In the genomic region with DNA sequence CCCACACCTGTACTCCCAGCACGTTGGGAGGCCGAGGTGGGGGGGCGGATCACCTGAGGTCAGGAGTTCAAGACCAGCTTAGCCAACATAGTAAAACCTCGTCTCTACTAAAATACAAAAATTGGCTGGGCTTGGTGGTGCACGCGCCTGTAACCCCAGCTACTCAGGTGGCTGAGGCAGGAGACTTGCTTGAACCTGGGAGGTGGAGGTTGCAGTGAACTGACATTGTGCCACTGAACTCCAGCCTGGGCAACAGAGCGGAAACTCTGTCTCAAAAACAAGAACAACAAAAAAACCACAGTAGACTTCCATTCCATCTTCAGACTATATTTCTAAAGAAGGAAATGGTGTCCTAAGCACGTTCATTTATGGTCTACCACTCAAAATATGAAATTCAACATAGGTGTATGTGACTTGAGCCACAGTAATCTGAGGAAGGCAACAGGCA, we compare ENCODE assay signal across 11 cellular contexts. TPM values are rescaled to one million over a fixed set of nuclear protein-coding genes. Genes with fewer than 3 reads are reported as not detected.
DNase-seq lines count a peak whose midpoint lies in the region; ATAC-seq lines count a peak whose summit lies in the region.
"Had no signal": no experiment of that assay in that cellular context is flagged by ENCODE, and none has a peak within 500 bp of the region (broad histone marks: within the 10 kb centered on the region; RNA-seq: fewer than 3 reads in every experiment).

No MANE protein-coding gene starts in this region.

- peak overlapping the region; percentile 1 for H3K4me3 Mint-ChIP-seq in activated CD4-positive, alpha-beta T cell treated with anti-CD3 and anti-CD28 coated beads for 36 hours
- peak overlapping the region; percentile 36 to 74 for H3K4me3 Mint-ChIP-seq in activated T-cell treated with anti-CD3 and anti-CD28 coated beads, Interleukin-2, amount 50 U/mL, for 72 hours
- H3K4me3 Mint-ChIP-seq in naive thymus-derived CD8-positive, alpha-beta T cell, result peak overlapping the region; percentile 16 to 88 (median 72)
- H3K4me3 Mint-ChIP-seq in stimulated activated memory B cell treated with anti-CD40 and anti-IgM and Interleukin-4, amounts not matched to agents 10 μg/mL and 1 μg/mL and 100 μg/mL, for 72 hours, result no peak overlapping the region

- intact Hi-C loops in activated CD4-positive, alpha-beta T cell treated with anti-CD3 and anti-CD28 coated beads for 36 hours (cut with DNase I, micrococcal nuclease), result loop anchor here (1.0 kb wide), 1 partner anchor 14 kb away; a partner anchor contains a TSS

- no peaks in the 10 kb centered on the region for H3K36me3 Mint-ChIP-seq in activated CD4-positive, alpha-beta T cell treated with anti-CD3 and anti-CD28 coated beads for 36 hours (ENCODE audit: low read depth)
- peaks cover 0 to 1% of the 10 kb centered on the region in 2 donors for H3K36me3 Mint-ChIP-seq in activated T-cell treated with anti-CD3 and anti-CD28 coated beads, Interleukin-2, amount 50 U/mL, for 72 hours (ENCODE audit: insufficient read depth in 2 of 2)
- no peaks in the 10 kb centered on the region for H3K36me3 Mint-ChIP-seq in naive thymus-derived CD8-positive, alpha-beta T cell
- no peaks in the 10 kb centered on the region for H3K36me3 Mint-ChIP-seq in stimulated activated memory B cell treated with anti-CD40 and anti-IgM and Interleukin-4, amounts not matched to agents 10 μg/mL and 1 μg/mL and 100 μg/mL, for 72 hours
- H3K36me3 Mint-ChIP-seq: naive B cell had no signal

- peak; percentile 59 for ATAC-seq in activated CD4-positive, alpha-beta T cell treated with anti-CD3 and anti-CD28 coated beads for 36 hours
- ATAC-seq in activated T-cell treated with anti-CD3 and anti-CD28 coated beads, Interleukin-2, amount 50 U/mL, for 72 hours (replicated peaks in 1 of 2), result peak; percentile 56 to 71
- peak; percentile 70 to 79 for ATAC-seq in naive thymus-derived CD8-positive, alpha-beta T cell
- ATAC-seq in stimulated activated memory B cell treated with anti-CD40 and anti-IgM and Interleukin-4, amounts not matched to agents 10 μg/mL and 1 μg/mL and 100 μg/mL, for 72 hours, result no peak
- no peak for ATAC-seq in HG03135 (IDR thresholded peaks at IDR 0.05; ENCODE audit: unreplicated experiment)

- H3K27ac Mint-ChIP-seq in activated CD4-positive, alpha-beta T cell treated with anti-CD3 and anti-CD28 coated beads for 36 hours, result peak overlapping the region; percentile 93
- peak overlapping the region; percentile 93 for H3K27ac Mint-ChIP-seq in activated T-cell treated with anti-CD3 and anti-CD28 coated beads, Interleukin-2, amount 50 U/mL, for 72 hours
- peak overlapping the region; percentile 86 to 100 (median 96) for H3K27ac Mint-ChIP-seq in naive thymus-derived CD8-positive, alpha-beta T cell
- no peak overlapping the region for H3K27ac Mint-ChIP-seq in stimulated activated memory B cell treated with anti-CD40 and anti-IgM and Interleukin-4, amounts not matched to agents 10 μg/mL and 1 μg/mL and 100 μg/mL, for 72 hours

- DNase-seq in activated CD4-positive, alpha-beta T cell treated with anti-CD3 and anti-CD28 coated beads for 36 hours, result peak; percentile 41
- no peak for DNase-seq in activated CD4-positive, alpha-beta T cell treated with anti-CD3 and anti-CD28 coated beads, Interleukin-2, amount 50 U/mL, for 48 hours
- DNase-seq in T follicular helper cell (ENCODE audit: low read depth) (peak; percentile 26), Ammon's horn (ENCODE audit: low spot score) (no peak)
- DNase-seq in activated T-cell treated with anti-CD3 and anti-CD28 coated beads, Interleukin-2, amount 50 U/mL, for 72 hours, result peak; percentile 18 to 24
- peak in 6 of 10 donors; percentile 31 to 70 (median 56) for DNase-seq in naive thymus-derived CD8-positive, alpha-beta T cell
- DNase-seq: left ventricle myocardium inferior, naive B cell, SHP77 had no signal

- POLR2A ChIA-PET in activated CD4-positive, alpha-beta T cell treated with anti-CD3 and anti-CD28 coated beads for 36 hours (lab: Charles Lee), result interaction anchor here (0.9 to 1.5 kb wide), 2 partner anchors 13 to 187 kb away, joined by 3 to 4 read pairs; no protein-coding TSS in a partner anchor
- POLR2A ChIA-PET in naive thymus-derived CD8-positive, alpha-beta T cell (lab: Charles Lee), result interaction anchor here (0.7 to 8.4 kb wide), 16 partner anchors 8 to 175 kb away, joined by 3 to 152 read pairs (median 4); a partner anchor contains a TSS

- no peaks in the 10 kb centered on the region for H3K9me3 Mint-ChIP-seq in activated CD4-positive, alpha-beta T cell treated with anti-CD3 and anti-CD28 coated beads for 36 hours (ENCODE audit: low read depth)
- no peaks in the 10 kb centered on the region for H3K9me3 Mint-ChIP-seq in activated T-cell treated with anti-CD3 and anti-CD28 coated beads, Interleukin-2, amount 50 U/mL, for 72 hours
- H3K9me3 Mint-ChIP-seq in naive thymus-derived CD8-positive, alpha-beta T cell, result peaks cover 0 to 3% (median 0%) of the 10 kb centered on the region in 9 donors
- no peaks in the 10 kb centered on the region for H3K9me3 Mint-ChIP-seq in stimulated activated memory B cell treated with anti-CD40 and anti-IgM and Interleukin-4, amounts not matched to agents 10 μg/mL and 1 μg/mL and 100 μg/mL, for 72 hours
- H3K9me3 Mint-ChIP-seq: naive B cell had no signal

- CTCF ChIA-PET in activated CD4-positive, alpha-beta T cell treated with anti-CD3 and anti-CD28 coated beads for 36 hours (lab: Charles Lee), result interaction anchor here (0.9 to 2.5 kb wide), 3 partner anchors 9 to 178 kb away, joined by 3 to 9 read pairs (median 3); no protein-coding TSS in a partner anchor

- peaks cover 44% of the 10 kb centered on the region for H3K4me1 Mint-ChIP-seq in activated CD4-positive, alpha-beta T cell treated with anti-CD3 and anti-CD28 coated beads for 36 hours
- peaks cover 52% of the 10 kb centered on the region for H3K4me1 Mint-ChIP-seq in activated T-cell treated with anti-CD3 and anti-CD28 coated beads, Interleukin-2, amount 50 U/mL, for 72 hours (ENCODE audit: low read depth)
- H3K4me1 Mint-ChIP-seq in naive thymus-derived CD8-positive, alpha-beta T cell, result peaks cover 21 to 54% (median 44%) of the 10 kb centered on the region in 4 donors
- H3K4me1 Mint-ChIP-seq in stimulated activated memory B cell treated with anti-CD40 and anti-IgM and Interleukin-4, amounts not matched to agents 10 μg/mL and 1 μg/mL and 100 μg/mL, for 72 hours, result peaks cover 6% of the 10 kb centered on the region

- H3K27me3 Mint-ChIP-seq in activated CD4-positive, alpha-beta T cell treated with anti-CD3 and anti-CD28 coated beads for 36 hours, result no peaks in the 10 kb centered on the region
- no peaks in the 10 kb centered on the region for H3K27me3 Mint-ChIP-seq in activated T-cell treated with anti-CD3 and anti-CD28 coated beads, Interleukin-2, amount 50 U/mL, for 72 hours (ENCODE audit: low read depth)
- H3K27me3 Mint-ChIP-seq in naive thymus-derived CD8-positive, alpha-beta T cell, result no peaks in the 10 kb centered on the region
- no peaks in the 10 kb centered on the region for H3K27me3 Mint-ChIP-seq in stimulated activated memory B cell treated with anti-CD40 and anti-IgM and Interleukin-4, amounts not matched to agents 10 μg/mL and 1 μg/mL and 100 μg/mL, for 72 hours
- H3K27me3 Mint-ChIP-seq: naive B cell had no signal

RNA-seq across cellular contexts. Expression of a gene that starts 14.2 kb away (rescaled TPM):
- total RNA-seq in activated CD4-positive, alpha-beta T cell treated with anti-CD3 and anti-CD28 coated beads for 36 hours, result 10 to 100 TPM; 28.1 to 36.0 TPM
- total RNA-seq in activated T-cell treated with anti-CD3 and anti-CD28 coated beads, Interleukin-2, amount 50 U/mL, for 72 hours, result 10 to 100 TPM; 41.1 to 48.3 TPM
- 100 to 1,000 TPM; 182 to 186 TPM for total RNA-seq in naive thymus-derived CD8-positive, alpha-beta T cell
- 10 to 100 TPM; 21.8 to 30.6 (median 24.1) TPM for polyA plus RNA-seq in naive thymus-derived CD8-positive, alpha-beta T cell

RNA-seq across cellular contexts. Expression of a gene that starts 49.8 kb away (rescaled TPM):
- total RNA-seq in activated CD4-positive, alpha-beta T cell treated with anti-CD3 and anti-CD28 coated beads for 36 hours, result not detected
- total RNA-seq in activated T-cell treated with anti-CD3 and anti-CD28 coated beads, Interleukin-2, amount 50 U/mL, for 72 hours, result not detected
- not detected for total RNA-seq in naive thymus-derived CD8-positive, alpha-beta T cell
- polyA plus RNA-seq in naive thymus-derived CD8-positive, alpha-beta T cell, result not detected
- total RNA-seq: left ventricle myocardium inferior had no signal

Comparison
In these comparisons a context has a peak if more than half of its experiments do, and no peak if none do; other contexts are left out.
1. DNase-seq: peak in activated CD4-positive, alpha-beta T cell treated with anti-CD3 and anti-CD28 coated beads for 36 hours (single experiment), T follicular helper cell (single experiment), activated T-cell treated with anti-CD3 and anti-CD28 coated beads, Interleukin-2, amount 50 U/mL, for 72 hours (2 of 2) and naive thymus-derived CD8-positive, alpha-beta T cell (6 of 10); none in activated CD4-positive, alpha-beta T cell treated with anti-CD3 and anti-CD28 coated beads, Interleukin-2, amount 50 U/mL, for 48 hours (0 of 2) and Ammon's horn (single experiment).
2. ATAC-seq: peak in activated CD4-positive, alpha-beta T cell treated with anti-CD3 and anti-CD28 coated beads for 36 hours (single experiment), activated T-cell treated with anti-CD3 and anti-CD28 coated beads, Interleukin-2, amount 50 U/mL, for 72 hours (2 of 2) and naive thymus-derived CD8-positive, alpha-beta T cell (2 of 2); none in stimulated activated memory B cell treated with anti-CD40 and anti-IgM and Interleukin-4, amounts not matched to agents 10 μg/mL and 1 μg/mL and 100 μg/mL, for 72 hours (single experiment) and HG03135 (single experiment).